In the genomic region with DNA sequence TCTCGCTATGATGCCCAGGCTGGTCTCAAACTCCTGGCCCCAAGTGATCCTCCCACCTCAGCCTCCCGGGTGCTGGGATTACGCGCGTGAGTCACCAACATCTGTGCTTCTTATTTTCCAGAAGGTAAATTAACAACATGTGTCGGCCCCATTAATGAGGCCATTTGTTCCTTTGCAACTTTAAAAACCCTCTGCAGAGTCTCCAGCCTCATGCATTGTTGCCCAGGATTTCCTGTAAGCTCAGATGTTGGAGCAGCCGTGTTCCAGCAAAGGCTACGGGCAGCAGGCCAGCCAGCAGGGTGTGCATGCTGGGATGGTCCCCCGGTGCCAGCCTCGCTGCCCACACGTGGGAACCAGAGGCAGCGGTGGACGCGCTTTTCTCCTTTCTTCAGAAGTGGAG, we compare ENCODE assay signal across 14 cellular contexts. TPM values are rescaled to one million over a fixed set of nuclear protein-coding genes. Genes with fewer than 3 reads are reported as not detected.
DNase-seq lines count a peak whose midpoint lies in the region; ATAC-seq and TF ChIP-seq lines count a peak whose summit lies in the region.
"Had no signal": no experiment of that assay in that cellular context is flagged by ENCODE, and none has a peak within 500 bp of the region (broad histone marks: within the 10 kb centered on the region; RNA-seq: fewer than 3 reads in every experiment).

No MANE protein-coding gene starts in this region.

- H3K9me3 ChIP-seq in adipocyte (ENCODE audit: control insufficient read depth, low read length): no peaks in the 10 kb centered on the region
- H3K9me3 ChIP-seq in right cardiac atrium (ENCODE audit: control insufficient read depth, low read length): no peaks in the 10 kb centered on the region
- no peaks in the 10 kb centered on the region for H3K9me3 ChIP-seq in testis
- H3K9me3 ChIP-seq: A549 had no signal

- DNase-seq in NCI-H524 (lab: John Stamatoyannopoulos, UW) (peak; percentile 37 to 73), NCI-H524 treated with DMSO at 0.1 percent for 48 hours (lab: John Stamatoyannopoulos, UW) (no peak), adipocyte (ENCODE audit: low read depth) (peak; percentile 89), right cardiac atrium (peak in 2 of 3 donors; percentile 66 to 70), testis (peak; percentile 68), Calu3 (no peak)
- DNase-seq: foreskin keratinocyte; stimulated activated CD4-positive, alpha-beta T cell treated with anti-CD3 and anti-CD28 coated beads, Interleukin-4, amount 100 ng/mL, for 4 hours had no signal

- H3K36me3 ChIP-seq in adipocyte (ENCODE audit: control insufficient read depth, insufficient read depth, low read length, severe bottlenecking) (peaks cover 8% of the 10 kb centered on the region), testis (ENCODE audit: low read depth, missing control alignments) (no peaks in the 10 kb centered on the region)

- CTCF ChIA-PET in Calu3 (lab: Charles Lee): no interaction called here

- BruUV-seq in Calu3 (replicated peaks; lab: Mats Ljungman, UMichigan): no TSS peak

- H3K27ac ChIP-seq in right cardiac atrium (ENCODE audit: low read length) (no peak overlapping the region), testis (no peak overlapping the region)
- H3K27ac ChIP-seq: A549, foreskin keratinocyte had no signal

- H3K4me3 ChIP-seq in adipocyte (ENCODE audit: low read length) (peak overlapping the region; percentile 33), right cardiac atrium (ENCODE audit: low read length) (no peak overlapping the region), testis (no peak overlapping the region)
- H3K4me3 ChIP-seq: A549, GM12878 had no signal

- intact Hi-C loops in right cardiac atrium (cut with DNase I): no loop called here
- intact Hi-C loops in testis (cut with DNase I; ENCODE audit: low total_unique reads): no loop called here
- intact Hi-C loops in Calu3 (cut with micrococcal nuclease; ENCODE audit: unreplicated experiment): no loop called here

- TF ChIP-seq CTCF in testis (IDR thresholded peaks at IDR 0.05): no peak
- TF ChIP-seq CTCF in Calu3 (IDR thresholded peaks at IDR 0.05; ENCODE audit: unreplicated experiment): no peak

- no peak overlapping the region for H3K4me3 Mint-ChIP-seq in Calu3 (ENCODE audit: low read depth, unreplicated experiment)
- H3K4me3 Mint-ChIP-seq: activated naive CD8-positive, alpha-beta T cell had no signal

- peaks cover 11% of the 10 kb centered on the region for H3K36me3 Mint-ChIP-seq in Calu3 (ENCODE audit: insufficient read depth, unreplicated experiment)

- H3K27me3 Mint-ChIP-seq in Calu3 (ENCODE audit: unreplicated experiment): no peaks in the 10 kb centered on the region
- H3K27me3 Mint-ChIP-seq: activated naive CD8-positive, alpha-beta T cell had no signal

- peaks cover 8% of the 10 kb centered on the region for H3K4me1 Mint-ChIP-seq in Calu3 (ENCODE audit: low read depth, unreplicated experiment)

- WGBS in right cardiac atrium: 60% methylated on average over 14 of the region's 14 CpGs
- 55 to 65% methylated on average over 14 of the region's 14 CpGs for WGBS in testis, 2 donors

- no peaks in the 10 kb centered on the region for H3K9me3 Mint-ChIP-seq in Calu3 (ENCODE audit: low read depth, unreplicated experiment)

- H3K9ac ChIP-seq in adipocyte (ENCODE audit: low read length): no peak overlapping the region

- TF ChIP-seq POLR2A in testis (IDR thresholded peaks at IDR 0.05): no peak

- H3K27me3 ChIP-seq in adipocyte (replicated peaks; ENCODE audit: control insufficient read depth, insufficient read depth, low read length) (no peaks in the 10 kb centered on the region), right cardiac atrium (ENCODE audit: control insufficient read depth, insufficient read depth) (no peaks in the 10 kb centered on the region), testis (no peaks in the 10 kb centered on the region)
- H3K27me3 ChIP-seq: foreskin keratinocyte had no signal

- no peak overlapping the region for H3K27ac Mint-ChIP-seq in Calu3 (ENCODE audit: unreplicated experiment)
- H3K27ac Mint-ChIP-seq: activated naive CD8-positive, alpha-beta T cell had no signal

- no peak for ATAC-seq in right cardiac atrium
- ATAC-seq in GM21390 (IDR thresholded peaks at IDR 0.05; ENCODE audit: unreplicated experiment): no peak
- ATAC-seq in GM18520 (IDR thresholded peaks at IDR 0.05; ENCODE audit: unreplicated experiment): no peak
- ATAC-seq: A549, foreskin keratinocyte, GM12878 had no signal

- peaks cover 42% of the 10 kb centered on the region for H3K4me1 ChIP-seq in adipocyte (ENCODE audit: control insufficient read depth, insufficient read depth, low read length)
- no peaks in the 10 kb centered on the region for H3K4me1 ChIP-seq in right cardiac atrium (ENCODE audit: control insufficient read depth, insufficient read depth, low read length)
- H3K4me1 ChIP-seq in testis: no peaks in the 10 kb centered on the region
- H3K4me1 ChIP-seq: foreskin keratinocyte had no signal

RNA-seq across cellular contexts. Expression of a gene that starts 19.1 kb away (rescaled TPM):
- total RNA-seq in right cardiac atrium (10 to 100 TPM; 13.6 to 24.4 (median 18.7) TPM), testis (10 to 100 TPM; 90.9 to 95.3 TPM), Calu3 (2022) (30.7 and 36.0 TPM in 2 replicates)
- polyA plus RNA-seq in right cardiac atrium (22.5 TPM), testis (ENCODE audit: insufficient read depth, low read depth, low replicate concordance) (24.4 TPM)

RNA-seq across cellular contexts. Expression of a gene that starts 19.4 kb away (rescaled TPM):
- total RNA-seq in right cardiac atrium: 10 to 100 TPM; 27.9 to 34.0 (median 30.5) TPM
- 28.9 TPM for polyA plus RNA-seq in right cardiac atrium
- total RNA-seq in testis: 10 to 100 TPM; 28.9 to 37.4 TPM
- 19.6 TPM for polyA plus RNA-seq in testis (ENCODE audit: insufficient read depth, low read depth, low replicate concordance)
- total RNA-seq in Calu3 (2022): 29.0 and 38.0 TPM in 2 replicates

RNA-seq across cellular contexts. Expression of a gene that starts 27.5 kb away (rescaled TPM):
- total RNA-seq in right cardiac atrium (1 to 10 TPM; 2.3 to 7.5 (median 4.6) TPM), testis (10 to 100 TPM in 1 of 2 donors, 1 to 10 TPM in 1; 3.8 to 28.1 TPM), Calu3 (2022) (not detected in 2 replicates)
- polyA plus RNA-seq in right cardiac atrium (1.0 TPM), testis (ENCODE audit: insufficient read depth, low read depth, low replicate concordance) (0.32 TPM)
- total RNA-seq: foreskin keratinocyte, urinary bladder had no signal
- polyA plus RNA-seq: A549, foreskin keratinocyte, urinary bladder had no signal

RNA-seq across cellular contexts. Expression of a gene that starts 40.0 kb away (rescaled TPM):
- total RNA-seq in right cardiac atrium (not detected), testis (10 to 100 TPM; 21.9 to 37.8 TPM), Calu3 (2022) (not detected in 2 replicates)
- polyA plus RNA-seq in right cardiac atrium (not detected), testis (ENCODE audit: insufficient read depth, low read depth, low replicate concordance) (31.2 TPM)
- total RNA-seq: urinary bladder had no signal
- polyA plus RNA-seq: urinary bladder had no signal

RNA-seq across cellular contexts. Expression of a gene that starts 51.5 kb away (rescaled TPM):
- 10 to 100 TPM; 31.0 to 34.7 (median 33.5) TPM for total RNA-seq in right cardiac atrium
- 20.8 TPM for polyA plus RNA-seq in right cardiac atrium
- total RNA-seq in testis: 10 to 100 TPM; 61.1 to 88.2 TPM
- 46.3 TPM for polyA plus RNA-seq in testis (ENCODE audit: insufficient read depth, low read depth, low replicate concordance)
- total RNA-seq in Calu3 (2022): 78.1 and 80.3 TPM in 2 replicates

Comparison
In these comparisons a context has a peak if more than half of its experiments do, and no peak if none do; other contexts are left out.
1. DNase-seq: peak in NCI-H524 (2 of 2), adipocyte (single experiment), right cardiac atrium (2 of 3) and testis (single experiment); none in NCI-H524 treated with DMSO at 0.1 percent for 48 hours (single experiment) and Calu3 (single experiment).